ENCODE assay signal across 14 cellular contexts in genomic region chr10:102453502-102453901, GRCh38. TPM values are rescaled to one million over a fixed set of nuclear protein-coding genes. Genes with fewer than 3 reads are reported as not detected.
DNase-seq lines count a peak whose midpoint lies in the region; ATAC-seq and TF ChIP-seq lines count a peak whose summit lies in the region.
"Had no signal": no experiment of that assay in that cellular context is flagged by ENCODE, and none has a peak within 500 bp of the region (broad histone marks: within the 10 kb centered on the region; RNA-seq: fewer than 3 reads in every experiment).

No MANE protein-coding gene starts in this region.

- DNase-seq in activated naive CD4-positive, alpha-beta T cell treated with anti-CD3 and anti-CD28 coated beads for 36 hours, result no peak
- DNase-seq in WERI-Rb-1 (no peak), glomerular visceral epithelial cell (ENCODE audit: extremely low spot score) (peak; percentile 60), NCI-H1105 treated with DMSO at 0.1 percent for 48 hours (lab: John Stamatoyannopoulos, UW) (no peak), NCI-H2029 (lab: John Stamatoyannopoulos, UW) (no peak)
- DNase-seq: NCI-H1048 had no signal

- intact Hi-C loops in activated naive CD4-positive, alpha-beta T cell treated with anti-CD3 and anti-CD28 coated beads for 36 hours (cut with micrococcal nuclease), result loop anchor here (5.0 kb wide), 1 partner anchor 194 kb away; no protein-coding TSS in a partner anchor

- H3K9me3 Mint-ChIP-seq in activated naive CD4-positive, alpha-beta T cell treated with anti-CD3 and anti-CD28 coated beads, Interleukin-2, amount 50 U/mL, for 24 hours, result no peaks in the 10 kb centered on the region
- no peaks in the 10 kb centered on the region for H3K9me3 Mint-ChIP-seq in activated naive CD4-positive, alpha-beta T cell treated with anti-CD3 and anti-CD28 coated beads for 36 hours
- H3K9me3 Mint-ChIP-seq in stimulated activated memory B cell treated with anti-CD40 and anti-IgM and Interleukin-4, amounts not matched to agents 10 μg/mL and 1 μg/mL and 100 μg/mL, for 72 hours, result no peaks in the 10 kb centered on the region
- H3K9me3 Mint-ChIP-seq: activated naive CD4-positive, alpha-beta T cell treated with anti-CD3 and anti-CD28 coated beads, Interleukin-2, amount 10 ng/mL, durations not matched to agents 7 days and 5 days; type B pancreatic cell had no signal

- CTCF ChIA-PET in activated naive CD4-positive, alpha-beta T cell treated with anti-CD3 and anti-CD28 coated beads for 36 hours (lab: Charles Lee), result interaction anchor here (1.2 to 3.0 kb wide), 6 partner anchors 8 to 60 kb away, joined by 3 to 11 read pairs (median 4); no protein-coding TSS in a partner anchor

- no peak overlapping the region for H3K4me3 Mint-ChIP-seq in activated naive CD4-positive, alpha-beta T cell treated with anti-CD3 and anti-CD28 coated beads, Interleukin-2, amount 50 U/mL, for 24 hours
- H3K4me3 Mint-ChIP-seq in activated naive CD4-positive, alpha-beta T cell treated with anti-CD3 and anti-CD28 coated beads for 36 hours, result no peak overlapping the region
- no peak overlapping the region for H3K4me3 Mint-ChIP-seq in stimulated activated memory B cell treated with anti-CD40 and anti-IgM and Interleukin-4, amounts not matched to agents 10 μg/mL and 1 μg/mL and 100 μg/mL, for 72 hours

- peak overlapping the region; percentile 93 for H3K27ac Mint-ChIP-seq in activated naive CD4-positive, alpha-beta T cell treated with anti-CD3 and anti-CD28 coated beads, Interleukin-2, amount 50 U/mL, for 24 hours
- no peak overlapping the region for H3K27ac Mint-ChIP-seq in activated naive CD4-positive, alpha-beta T cell treated with anti-CD3 and anti-CD28 coated beads for 36 hours
- peak overlapping the region; percentile 82 for H3K27ac Mint-ChIP-seq in stimulated activated memory B cell treated with anti-CD40 and anti-IgM and Interleukin-4, amounts not matched to agents 10 μg/mL and 1 μg/mL and 100 μg/mL, for 72 hours

- no peak for TF ChIP-seq CTCF in WERI-Rb-1 (IDR thresholded peaks at IDR 0.05; ENCODE audit: low read depth, low read length)

- H3K36me3 Mint-ChIP-seq in activated naive CD4-positive, alpha-beta T cell treated with anti-CD3 and anti-CD28 coated beads, Interleukin-2, amount 50 U/mL, for 24 hours, result peaks cover 4% of the 10 kb centered on the region
- H3K36me3 Mint-ChIP-seq in activated naive CD4-positive, alpha-beta T cell treated with anti-CD3 and anti-CD28 coated beads for 36 hours (ENCODE audit: low read depth), result peaks cover 16% of the 10 kb centered on the region
- H3K36me3 Mint-ChIP-seq in stimulated activated memory B cell treated with anti-CD40 and anti-IgM and Interleukin-4, amounts not matched to agents 10 μg/mL and 1 μg/mL and 100 μg/mL, for 72 hours, result peaks cover 13% of the 10 kb centered on the region
- H3K36me3 Mint-ChIP-seq: type B pancreatic cell had no signal

- peaks cover 15% of the 10 kb centered on the region for H3K36me3 ChIP-seq in WERI-Rb-1

- H3K27me3 Mint-ChIP-seq in activated naive CD4-positive, alpha-beta T cell treated with anti-CD3 and anti-CD28 coated beads, Interleukin-2, amount 50 U/mL, for 24 hours, result no peaks in the 10 kb centered on the region
- H3K27me3 Mint-ChIP-seq in activated naive CD4-positive, alpha-beta T cell treated with anti-CD3 and anti-CD28 coated beads for 36 hours (ENCODE audit: low read depth), result no peaks in the 10 kb centered on the region
- no peaks in the 10 kb centered on the region for H3K27me3 Mint-ChIP-seq in stimulated activated memory B cell treated with anti-CD40 and anti-IgM and Interleukin-4, amounts not matched to agents 10 μg/mL and 1 μg/mL and 100 μg/mL, for 72 hours
- H3K27me3 Mint-ChIP-seq: activated naive CD4-positive, alpha-beta T cell treated with anti-CD3 and anti-CD28 coated beads, Interleukin-2, amount 10 ng/mL, durations not matched to agents 7 days and 5 days; type B pancreatic cell had no signal

- no peaks in the 10 kb centered on the region for H3K9me3 ChIP-seq in WERI-Rb-1 (ENCODE audit: severe bottlenecking)

- H3K27ac ChIP-seq in WERI-Rb-1, result peak overlapping the region; percentile 93
- H3K27ac ChIP-seq: SK-N-MC had no signal

- no peak overlapping the region for H3K4me3 ChIP-seq in WERI-Rb-1 (ENCODE audit: low read depth, low read length)
- H3K4me3 ChIP-seq: SK-N-MC had no signal

- no peaks in the 10 kb centered on the region for H3K27me3 ChIP-seq in WERI-Rb-1 (ENCODE audit: insufficient read depth, low read depth, severe bottlenecking)

- peaks cover 24% of the 10 kb centered on the region for H3K4me1 Mint-ChIP-seq in activated naive CD4-positive, alpha-beta T cell treated with anti-CD3 and anti-CD28 coated beads, Interleukin-2, amount 50 U/mL, for 24 hours
- peaks cover 27% of the 10 kb centered on the region for H3K4me1 Mint-ChIP-seq in activated naive CD4-positive, alpha-beta T cell treated with anti-CD3 and anti-CD28 coated beads for 36 hours (ENCODE audit: low read depth)
- peaks cover 33% of the 10 kb centered on the region for H3K4me1 Mint-ChIP-seq in stimulated activated memory B cell treated with anti-CD40 and anti-IgM and Interleukin-4, amounts not matched to agents 10 μg/mL and 1 μg/mL and 100 μg/mL, for 72 hours

- ATAC-seq in stimulated activated memory B cell treated with anti-CD40 and anti-IgM and Interleukin-4, amounts not matched to agents 10 μg/mL and 1 μg/mL and 100 μg/mL, for 72 hours, result no peak
- ATAC-seq in GM18861 (IDR thresholded peaks at IDR 0.05; ENCODE audit: unreplicated experiment), result no peak

RNA-seq across cellular contexts. Expression of gene C10orf95, which starts 2.2 kb away (rescaled TPM):
- under 1 TPM; 0.14 to 0.15 TPM for total RNA-seq in activated naive CD4-positive, alpha-beta T cell treated with anti-CD3 and anti-CD28 coated beads for 36 hours
- total RNA-seq: dermis microvascular lymphatic vessel endothelial cell had no signal

RNA-seq across cellular contexts. Expression of gene CUEDC2, which starts 21.1 kb away (rescaled TPM):
- total RNA-seq in activated naive CD4-positive, alpha-beta T cell treated with anti-CD3 and anti-CD28 coated beads for 36 hours, result 10 to 100 TPM; 63.3 to 64.4 TPM

RNA-seq across cellular contexts. Expression of gene FBXL15, which starts 32.9 kb away (rescaled TPM):
- 10 to 100 TPM in 1 of 2 experiments, 1 to 10 TPM in 1; 9.9 to 10.8 TPM for total RNA-seq in activated naive CD4-positive, alpha-beta T cell treated with anti-CD3 and anti-CD28 coated beads for 36 hours

RNA-seq across cellular contexts. Expression of gene PSD, which starts 34.9 kb away (rescaled TPM):
- total RNA-seq in activated naive CD4-positive, alpha-beta T cell treated with anti-CD3 and anti-CD28 coated beads for 36 hours, result 1 to 10 TPM; 6.2 to 7.2 TPM
- total RNA-seq: mesenteric fat pad had no signal

RNA-seq across cellular contexts. Expression of gene ACTR1A, which starts 49.0 kb away (rescaled TPM):
- 10 to 100 TPM; 59.6 to 60.8 TPM for total RNA-seq in activated naive CD4-positive, alpha-beta T cell treated with anti-CD3 and anti-CD28 coated beads for 36 hours
